In genomic region chr1:153946622-153947246, GRCh38 we compare ENCODE assay signal across 8 cellular contexts.
DNase-seq lines count a peak whose midpoint lies in the region; ATAC-seq and TF ChIP-seq lines count a peak whose summit lies in the region.

TSS of gene DENND4B (minus strand) at chr1:153946718. CDS start at chr1:153944374, 2,344 bp downstream.

- ATAC-seq in HG02678 (IDR thresholded peaks at IDR 0.05; ENCODE audit: unreplicated experiment) = peak; percentile 75

- peak; percentile 96 for TF ChIP-seq CTCF in GM13977 (IDR thresholded peaks at IDR 0.05; ENCODE audit: extremely low read depth, insufficient read depth, missing control alignments)
- peak; percentile 85 for TF ChIP-seq CTCF in astrocyte of the cerebellum (IDR thresholded peaks at IDR 0.05; ENCODE audit: low read depth, low read length, missing control alignments)
- TF ChIP-seq CTCF in retinal pigment epithelial cell (conservative IDR thresholded peaks at IDR 0.05; ENCODE audit: low read depth, low read length) = peak; percentile 84

- peak within 1 kb of the TSS; percentile 75 for H3K4me3 ChIP-seq in astrocyte of the cerebellum (ENCODE audit: low read depth, low read length)
- H3K4me3 ChIP-seq in retinal pigment epithelial cell (ENCODE audit: low read length) = peak within 1 kb of the TSS; percentile 80

- DNase-seq in GM13977 (ENCODE audit: low spot score) (peak; percentile 96), NCI-H128 (lab: John Stamatoyannopoulos, UW; ENCODE audit: unreplicated experiment) (peak; percentile 63), T-helper 22 cell (ENCODE audit: low read depth) (peak; percentile 55), astrocyte of the cerebellum (ENCODE audit: low read depth) (no peak), hippocampal formation (lab: John Stamatoyannopoulos, UW) (peak; percentile 77 to 80), retinal pigment epithelial cell (ENCODE audit: low read depth) (no peak), OCI-M2 (lab: John Stamatoyannopoulos, UW; ENCODE audit: unreplicated experiment) (no peak)

- in situ Hi-C loops in GM13977 (cut with MboI; ENCODE audit: low pct_unique_long_range_greater_than_20kb, low sequenced_read_pairs, unreplicated experiment) = no loop called here
- in situ Hi-C loops in astrocyte of the cerebellum (cut with HindIII; ENCODE audit: low sequenced_read_pairs) = no loop called here

Comparison
In these comparisons a context has a peak if more than half of its experiments do, and no peak if none do; other contexts are left out.
1. DNase-seq: peak in GM13977 (single experiment), NCI-H128 (single experiment), T-helper 22 cell (single experiment) and hippocampal formation (2 of 2); none in astrocyte of the cerebellum (single experiment), retinal pigment epithelial cell (single experiment) and OCI-M2 (single experiment).
2. Peak in every context shown above with its lines, with median percentiles within 50 percentile points of each other: CTCF ChIP-seq.